Comparison of ENCODE assay signal across 1 cellular context in genomic region chr18:40851014-40851429, GRCh38.
TF ChIP-seq lines count a peak whose summit lies in the region.

No MANE protein-coding gene starts in this region.

TF ChIP-seq in IMR-90, 13 proteins besides CTCF, POLR2A, EP300 and RAD21:
- TF ChIP-seq CEBPB (IDR thresholded peaks at IDR 0.05; ENCODE audit: low read depth, low read length) (0 out of 2 replicates have a peak, but pooled peaks have one; percentile 21), MAZ (IDR thresholded peaks at IDR 0.05; ENCODE audit: borderline replicate concordance, low read depth, low read length) (no peak)
